Comparison of ENCODE assay signal across 8 cellular contexts in genomic region chr10:118920206-118920605, GRCh38.
"Had no signal": no experiment of that assay in that cellular context is flagged by ENCODE, and none has a peak within 500 bp of the region (broad histone marks: within the 10 kb centered on the region; RNA-seq: fewer than 3 reads in every experiment).

No MANE protein-coding gene starts in this region.

- H3K4me3 ChIP-seq: GM23338, HAP-1 had no signal

- H3K9me3 ChIP-seq: HAP-1 had no signal

- H3K4me3 Mint-ChIP-seq: GM23338, H9, HFFc6 had no signal

- H3K9me3 Mint-ChIP-seq: GM23338, H9, HFFc6 had no signal

- ATAC-seq: GM23338, HCT116 had no signal

- H3K36me3 ChIP-seq: HAP-1 had no signal

- H3K27ac Mint-ChIP-seq: GM23338, H9, HFFc6 had no signal

- DNase-seq: GOT3, H7, H9, HCEC 1CT, HFFc6 had no signal

- H2AFZ ChIP-seq: GM23338 had no signal

- H3K4me2 ChIP-seq: GM23338 had no signal

- H3K4me1 ChIP-seq: HAP-1 had no signal

- H3K4me1 Mint-ChIP-seq: GM23338, H9 had no signal
